In the genomic region with DNA sequence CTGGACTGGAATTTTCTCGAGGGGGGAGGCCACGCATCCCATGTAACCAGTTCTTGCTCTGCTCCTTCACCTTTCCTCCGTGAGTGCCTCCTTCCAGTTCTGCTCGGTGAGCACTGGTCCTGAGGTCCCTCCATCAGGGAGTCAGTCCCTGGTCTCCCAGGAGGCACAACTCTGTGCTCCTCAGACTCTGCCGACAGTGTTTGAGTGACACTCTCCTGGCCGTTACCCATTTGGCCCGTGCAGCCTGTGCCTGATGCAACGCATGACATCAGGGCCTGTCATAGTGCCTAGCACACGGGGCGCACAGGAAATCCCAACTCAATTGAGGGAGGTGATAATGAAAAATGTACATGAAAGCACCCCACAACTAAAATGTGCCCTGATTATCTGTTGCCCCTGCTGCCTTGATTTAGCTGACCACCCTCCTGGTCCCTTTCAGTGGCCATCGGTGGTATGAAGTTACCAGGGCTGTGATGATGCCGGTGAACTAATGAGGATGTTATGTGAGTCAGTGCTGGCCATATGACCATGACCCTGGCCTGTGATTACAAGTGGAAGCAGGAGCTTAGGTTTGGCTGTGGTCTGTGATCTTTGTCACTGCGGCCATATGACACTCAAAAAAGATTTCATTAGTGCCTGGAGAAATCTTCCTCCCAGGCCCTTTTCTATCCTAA, we compare ENCODE assay signal across 21 cellular contexts.
DNase-seq lines count a peak whose midpoint lies in the region; ATAC-seq and TF ChIP-seq lines count a peak whose summit lies in the region.
"Had no signal": no experiment of that assay in that cellular context is flagged by ENCODE, and none has a peak within 500 bp of the region (broad histone marks: within the 10 kb centered on the region; RNA-seq: fewer than 3 reads in every experiment).

No MANE protein-coding gene starts in this region.

- no peak for TF ChIP-seq CTCF in glutamatergic neuron (IDR thresholded peaks at IDR 0.05; ENCODE audit: partially characterized antibody, unreplicated experiment)

- H3K4me3 Mint-ChIP-seq in glutamatergic neuron (ENCODE audit: unreplicated experiment): peak overlapping the region; percentile 18
- no peak overlapping the region for H3K4me3 Mint-ChIP-seq in activated T-cell treated with anti-CD3 and anti-CD28 coated beads, Interleukin-2, amount 50 U/mL, for 4 hours
- H3K4me3 Mint-ChIP-seq: activated T-cell treated with anti-CD3 and anti-CD28 coated beads, Interleukin-2, amount 50 U/mL, for 24 hours; immature natural killer cell; stimulated activated naive B cell treated with anti-CD40 and anti-IgM and Interleukin-4, amounts not matched to agents 10 μg/mL and 1 μg/mL and 100 μg/mL, for 72 hours; type B pancreatic cell had no signal

- peaks cover 2% of the 10 kb centered on the region for H3K9me3 Mint-ChIP-seq in glutamatergic neuron (ENCODE audit: unreplicated experiment)
- H3K9me3 Mint-ChIP-seq in activated T-cell treated with anti-CD3 and anti-CD28 coated beads, Interleukin-2, amount 50 U/mL, for 4 hours: no peaks in the 10 kb centered on the region
- H3K9me3 Mint-ChIP-seq: activated T-cell treated with anti-CD3 and anti-CD28 coated beads, Interleukin-2, amount 50 U/mL, for 24 hours; stimulated activated naive B cell treated with anti-CD40 and anti-IgM and Interleukin-4, amounts not matched to agents 10 μg/mL and 1 μg/mL and 100 μg/mL, for 72 hours; type B pancreatic cell had no signal

- no peak overlapping the region for H2AFZ ChIP-seq in mesenchymal stem cell (ENCODE audit: low read depth, low read length)
- H2AFZ ChIP-seq: hepatocyte had no signal

- no peak overlapping the region for H4K8ac ChIP-seq in mesenchymal stem cell (ENCODE audit: low read length)

- H3K4me1 Mint-ChIP-seq in glutamatergic neuron (ENCODE audit: low read depth, unreplicated experiment): peaks cover 44% of the 10 kb centered on the region
- no peaks in the 10 kb centered on the region for H3K4me1 Mint-ChIP-seq in activated T-cell treated with anti-CD3 and anti-CD28 coated beads, Interleukin-2, amount 50 U/mL, for 4 hours (ENCODE audit: low read depth)
- H3K4me1 Mint-ChIP-seq: immature natural killer cell; stimulated activated naive B cell treated with anti-CD40 and anti-IgM and Interleukin-4, amounts not matched to agents 10 μg/mL and 1 μg/mL and 100 μg/mL, for 72 hours had no signal

- peak overlapping the region in 9 of 11 experiments; percentile 8 to 71 (median 52); a peak in 18 of 22 replicates for H3K4me2 ChIP-seq in BLaER1 treated with 17β-estradiol and CSF1 and Interleukin-3, amounts not matched to agents 10 nM and 100 nM
- H3K4me2 ChIP-seq in mesenchymal stem cell (ENCODE audit: low read length, poor library complexity, severe bottlenecking): no peak overlapping the region
- H3K4me2 ChIP-seq: hepatocyte had no signal

- H3K36me3 ChIP-seq in BLaER1 treated with 17β-estradiol and CSF1 and Interleukin-3, amounts not matched to agents 10 nM and 100 nM: no peaks in the 10 kb centered on the region
- no peaks in the 10 kb centered on the region for H3K36me3 ChIP-seq in mesenchymal stem cell (ENCODE audit: control insufficient read depth in 1 of 2, insufficient read depth in 2 of 2, low read depth in 1 of 2, low read length in 2 of 2)
- H3K36me3 ChIP-seq: cardiac muscle cell had no signal

- no peak overlapping the region for H3K18ac ChIP-seq in mesenchymal stem cell (ENCODE audit: low read depth in 1 of 2, low read length in 2 of 2)

- DNase-seq in glutamatergic neuron (no peak), mesenchymal stem cell (peak; percentile 15), DMS53 treated with DMSO at 0.1 percent for 48 hours (lab: John Stamatoyannopoulos, UW; ENCODE audit: unreplicated experiment) (no peak), NCI-H2081 (lab: John Stamatoyannopoulos, UW) (no peak)
- DNase-seq in activated T-cell treated with anti-CD3 and anti-CD28 coated beads, Interleukin-2, amount 50 U/mL, for 4 hours: no peak
- DNase-seq: activated CD4-positive, alpha-beta T cell treated with anti-CD3 and anti-CD28 coated beads for 1 hour; activated naive CD4-positive, alpha-beta T cell; activated T-cell treated with anti-CD3 and anti-CD28 coated beads, Interleukin-2, amount 50 U/mL, for 24 hours; dermis blood vessel endothelial cell; immature natural killer cell; NCI-H2171; NCI-H526 treated with DMSO at 0.1 percent for 48 hours; small intestine; stimulated activated naive B cell treated with anti-CD40 and anti-IgM and Interleukin-4, amounts not matched to agents 10 μg/mL and 1 μg/mL and 100 μg/mL, for 72 hours had no signal

- ATAC-seq in HG03565 (IDR thresholded peaks at IDR 0.05; ENCODE audit: unreplicated experiment) (peak; percentile 5), GM19452 (IDR thresholded peaks at IDR 0.05; ENCODE audit: unreplicated experiment) (no peak)
- ATAC-seq in activated T-cell treated with anti-CD3 and anti-CD28 coated beads, Interleukin-2, amount 50 U/mL, for 4 hours: no peak
- ATAC-seq: stimulated activated naive B cell treated with anti-CD40 and anti-IgM and Interleukin-4, amounts not matched to agents 10 μg/mL and 1 μg/mL and 100 μg/mL, for 72 hours had no signal

- peaks cover 4% of the 10 kb centered on the region for H3K27me3 Mint-ChIP-seq in glutamatergic neuron (ENCODE audit: unreplicated experiment)
- peaks cover 3% of the 10 kb centered on the region for H3K27me3 Mint-ChIP-seq in activated T-cell treated with anti-CD3 and anti-CD28 coated beads, Interleukin-2, amount 50 U/mL, for 4 hours (ENCODE audit: low read depth)
- H3K27me3 Mint-ChIP-seq: activated T-cell treated with anti-CD3 and anti-CD28 coated beads, Interleukin-2, amount 50 U/mL, for 24 hours had no signal

- no peak overlapping the region for H2BK120ac ChIP-seq in mesenchymal stem cell (ENCODE audit: low read depth, low read length)

- peak overlapping the region in 1 of 2 experiments; percentile 34 for H2BK12ac ChIP-seq in mesenchymal stem cell (ENCODE audit: low read length in 2 of 2)

- H3K9ac ChIP-seq in BLaER1 treated with 17β-estradiol and CSF1 and Interleukin-3, amounts not matched to agents 10 nM and 100 nM: no peak overlapping the region
- H3K9ac ChIP-seq in mesenchymal stem cell (ENCODE audit: low read length): no peak overlapping the region

- no peak overlapping the region for H2BK5ac ChIP-seq in mesenchymal stem cell (ENCODE audit: low read depth, low read length, poor library complexity, severe bottlenecking)

- H3K4ac ChIP-seq in mesenchymal stem cell (ENCODE audit: low read depth in 1 of 2, low read length in 2 of 2): no peak overlapping the region

- H3K79me1 ChIP-seq in mesenchymal stem cell (replicated peaks; ENCODE audit: low read length, poor library complexity, severe bottlenecking): no peaks in the 10 kb centered on the region

- H3K23ac ChIP-seq in mesenchymal stem cell (ENCODE audit: low read length in 2 of 2): no peak overlapping the region

- H2AK5ac ChIP-seq in mesenchymal stem cell (ENCODE audit: low read length, severe bottlenecking): no peak overlapping the region

- no peak overlapping the region for H3K4me3 ChIP-seq in BLaER1 treated with 17β-estradiol and CSF1 and Interleukin-3, amounts not matched to agents 10 nM and 100 nM
- no peak overlapping the region for H3K4me3 ChIP-seq in mesenchymal stem cell (ENCODE audit: insufficient read depth in 1 of 2, low read depth in 1 of 2, low read length in 2 of 2)
- H3K4me3 ChIP-seq: cardiac muscle cell, hepatocyte, lung had no signal

- H3K36me3 Mint-ChIP-seq in glutamatergic neuron (ENCODE audit: unreplicated experiment): no peaks in the 10 kb centered on the region
- H3K36me3 Mint-ChIP-seq in activated T-cell treated with anti-CD3 and anti-CD28 coated beads, Interleukin-2, amount 50 U/mL, for 4 hours (ENCODE audit: insufficient read depth): no peaks in the 10 kb centered on the region
- H3K36me3 Mint-ChIP-seq: immature natural killer cell; stimulated activated naive B cell treated with anti-CD40 and anti-IgM and Interleukin-4, amounts not matched to agents 10 μg/mL and 1 μg/mL and 100 μg/mL, for 72 hours; type B pancreatic cell had no signal

- H3K9me3 ChIP-seq in BLaER1 treated with 17β-estradiol and CSF1 and Interleukin-3, amounts not matched to agents 10 nM and 100 nM (replicated peaks in 1 of 11): no peaks in the 10 kb centered on the region
- H3K9me3 ChIP-seq in mesenchymal stem cell (ENCODE audit: control insufficient read depth, low read length): no peaks in the 10 kb centered on the region

- 85% methylated on average over 11 of the region's 13 CpGs for WGBS in mesenchymal stem cell

- H2BK15ac ChIP-seq in mesenchymal stem cell (ENCODE audit: low read depth, poor library complexity, severe bottlenecking): no peak overlapping the region

- no peaks in the 10 kb centered on the region for H4K20me1 ChIP-seq in BLaER1 treated with 17β-estradiol and CSF1 and Interleukin-3, amounts not matched to agents 10 nM and 100 nM

- H3K4me1 ChIP-seq in BLaER1 treated with 17β-estradiol and CSF1 and Interleukin-3, amounts not matched to agents 10 nM and 100 nM: peaks cover 7 to 23% (median 14%) of the 10 kb centered on the region in 10 experiments; a peak in 19 of 20 replicates
- H3K4me1 ChIP-seq in mesenchymal stem cell (ENCODE audit: control insufficient read depth, insufficient read depth, low read depth, low read length): no peaks in the 10 kb centered on the region

- no peaks in the 10 kb centered on the region for H3K27me3 ChIP-seq in BLaER1 treated with 17β-estradiol and CSF1 and Interleukin-3, amounts not matched to agents 10 nM and 100 nM
- H3K27me3 ChIP-seq in mesenchymal stem cell (ENCODE audit: control insufficient read depth in 1 of 2, insufficient read depth in 1 of 2, low read length in 2 of 2): no peaks in the 10 kb centered on the region
- H3K27me3 ChIP-seq: cardiac muscle cell, hepatocyte had no signal

- no peak overlapping the region for H4K91ac ChIP-seq in mesenchymal stem cell (ENCODE audit: low read length)

- H3K27ac Mint-ChIP-seq in glutamatergic neuron (ENCODE audit: unreplicated experiment): no peak overlapping the region
- H3K27ac Mint-ChIP-seq: activated T-cell treated with anti-CD3 and anti-CD28 coated beads, Interleukin-2, amount 50 U/mL, for 24 hours; immature natural killer cell; stimulated activated naive B cell treated with anti-CD40 and anti-IgM and Interleukin-4, amounts not matched to agents 10 μg/mL and 1 μg/mL and 100 μg/mL, for 72 hours; type B pancreatic cell had no signal

- peak overlapping the region in 1 of 2 experiments; percentile 38 for H3K14ac ChIP-seq in mesenchymal stem cell (ENCODE audit: low read length in 2 of 2)

- no peak overlapping the region for H3K27ac ChIP-seq in BLaER1 treated with 17β-estradiol and CSF1 and Interleukin-3, amounts not matched to agents 10 nM and 100 nM
- no peak overlapping the region for H3K27ac ChIP-seq in mesenchymal stem cell (ENCODE audit: low read length, poor library complexity, severe bottlenecking)
- H3K27ac ChIP-seq: hepatocyte had no signal
